In genomic region chr14:100072783-100073346, GRCh38 we compare ENCODE assay signal across 9 cellular contexts. TPM values are rescaled to one million over a fixed set of nuclear protein-coding genes. Genes with fewer than 3 reads are reported as not detected.
A peak's percentile ranks its signal among the peaks of the same experiment; 100 is the strongest.
DNase-seq lines count a peak whose midpoint lies in the region; ATAC-seq and TF ChIP-seq lines count a peak whose summit lies in the region.
"Had no signal": no experiment of that assay in that cellular context is flagged by ENCODE, and none has a peak within 500 bp of the region (broad histone marks: within the 10 kb centered on the region; RNA-seq: fewer than 3 reads in every experiment).

No MANE protein-coding gene starts in this region.

- H3K27me3 ChIP-seq in ascending aorta (no peaks in the 10 kb centered on the region), SJCRH30 (no peaks in the 10 kb centered on the region)
- H3K27me3 ChIP-seq: cardiac muscle cell had no signal

- DNase-seq in NB4 (ENCODE audit: low read depth) (peak; percentile 84), cerebellar nuclear complex (lab: John Stamatoyannopoulos, UW) (no peak), UCSD-AML1 (lab: John Stamatoyannopoulos, UW; ENCODE audit: unreplicated experiment) (no peak), ascending aorta (ENCODE audit: low spot score in 2 of 2) (no peak), SJCRH30 (no peak)
- DNase-seq in activated T-helper 2 cell treated with anti-CD3 and anti-CD28 coated beads, Interferon-gamma antibody, Interleukin-2, Interleukin-4, amounts not matched to agents 10 μg/mL and 5 μg/mL and 100 μg/mL, durations not matched to agents 14 hours and 24 hours and 36 hours (ENCODE audit: low spot score): no peak
- peak; percentile 57 to 81 (median 62) for DNase-seq in naive thymus-derived CD8-positive, alpha-beta T cell

- no peak for TF ChIP-seq CTCF in NB4 (IDR thresholded peaks at IDR 0.05; ENCODE audit: low read depth, low read length)
- TF ChIP-seq CTCF in ascending aorta (IDR thresholded peaks at IDR 0.05): no peak

- ATAC-seq in GM18907 (IDR thresholded peaks at IDR 0.05; ENCODE audit: unreplicated experiment): peak; percentile 31
- no peak for ATAC-seq in naive thymus-derived CD8-positive, alpha-beta T cell

- H3K36me3 Mint-ChIP-seq in activated T-helper 2 cell treated with anti-CD3 and anti-CD28 coated beads, Interferon-gamma antibody, Interleukin-2, Interleukin-4, amounts not matched to agents 10 μg/mL and 5 μg/mL and 100 μg/mL, durations not matched to agents 14 hours and 24 hours and 36 hours (ENCODE audit: low read depth): peaks cover 81% of the 10 kb centered on the region
- peaks cover 16 to 88% (median 48%) of the 10 kb centered on the region in 3 donors for H3K36me3 Mint-ChIP-seq in naive thymus-derived CD8-positive, alpha-beta T cell

- no peaks in the 10 kb centered on the region for H3K9me3 ChIP-seq in ascending aorta
- H3K9me3 ChIP-seq in SJCRH30 (replicated peaks): no peaks in the 10 kb centered on the region

- no peak for TF ChIP-seq POLR2A in NB4 (IDR thresholded peaks at IDR 0.05; ENCODE audit: extremely low read depth, insufficient read length)

- H3K4me1 Mint-ChIP-seq in activated T-helper 2 cell treated with anti-CD3 and anti-CD28 coated beads, Interferon-gamma antibody, Interleukin-2, Interleukin-4, amounts not matched to agents 10 μg/mL and 5 μg/mL and 100 μg/mL, durations not matched to agents 14 hours and 24 hours and 36 hours (ENCODE audit: low read depth): peaks cover 84% of the 10 kb centered on the region
- peaks cover 58 to 99% (median 93%) of the 10 kb centered on the region in 4 donors for H3K4me1 Mint-ChIP-seq in naive thymus-derived CD8-positive, alpha-beta T cell

- H3K4me3 ChIP-seq in NB4 (ENCODE audit: low read depth, low read length) (no peak overlapping the region), ascending aorta (no peak overlapping the region), SJCRH30 (no peak overlapping the region)
- H3K4me3 ChIP-seq: cardiac muscle cell had no signal

- H3K27ac ChIP-seq in ascending aorta (no peak overlapping the region), SJCRH30 (no peak overlapping the region)
- H3K27ac ChIP-seq: cardiac muscle cell had no signal

- H3K4me1 ChIP-seq in ascending aorta (no peaks in the 10 kb centered on the region), SJCRH30 (peaks cover 9% of the 10 kb centered on the region)

- intact Hi-C loops in activated T-helper 2 cell treated with anti-CD3 and anti-CD28 coated beads, Interferon-gamma antibody, Interleukin-2, Interleukin-4, amounts not matched to agents 10 μg/mL and 5 μg/mL and 100 μg/mL, durations not matched to agents 14 hours and 24 hours and 36 hours (cut with micrococcal nuclease): loop anchor here (1.0 kb wide), 3 partner anchors 8 to 35 kb away; partner anchors contain the start of gene EVL
- intact Hi-C loops in ascending aorta (cut with DNase I): no loop called here

- peak overlapping the region; percentile 95 for H3K27ac Mint-ChIP-seq in activated T-helper 2 cell treated with anti-CD3 and anti-CD28 coated beads, Interferon-gamma antibody, Interleukin-2, Interleukin-4, amounts not matched to agents 10 μg/mL and 5 μg/mL and 100 μg/mL, durations not matched to agents 14 hours and 24 hours and 36 hours
- peak overlapping the region; percentile 91 to 100 (median 98) for H3K27ac Mint-ChIP-seq in naive thymus-derived CD8-positive, alpha-beta T cell

- H3K27me3 Mint-ChIP-seq in activated T-helper 2 cell treated with anti-CD3 and anti-CD28 coated beads, Interferon-gamma antibody, Interleukin-2, Interleukin-4, amounts not matched to agents 10 μg/mL and 5 μg/mL and 100 μg/mL, durations not matched to agents 14 hours and 24 hours and 36 hours (ENCODE audit: low read depth): no peaks in the 10 kb centered on the region
- no peaks in the 10 kb centered on the region for H3K27me3 Mint-ChIP-seq in naive thymus-derived CD8-positive, alpha-beta T cell

- H3K36me3 ChIP-seq in ascending aorta: no peaks in the 10 kb centered on the region
- H3K36me3 ChIP-seq in SJCRH30: no peaks in the 10 kb centered on the region
- H3K36me3 ChIP-seq: cardiac muscle cell had no signal

- POLR2A ChIA-PET in naive thymus-derived CD8-positive, alpha-beta T cell (lab: Charles Lee): interaction anchor here (0.6 to 59.1 kb wide), 7 partner anchors 1 to 1736 kb away, joined by 3 to 2215 read pairs (median 5); partner anchors contain the start of gene EVL

- H3K4me3 Mint-ChIP-seq in activated T-helper 2 cell treated with anti-CD3 and anti-CD28 coated beads, Interferon-gamma antibody, Interleukin-2, Interleukin-4, amounts not matched to agents 10 μg/mL and 5 μg/mL and 100 μg/mL, durations not matched to agents 14 hours and 24 hours and 36 hours (ENCODE audit: low read depth): peak overlapping the region; percentile 72
- peak overlapping the region; percentile 75 to 98 (median 90) for H3K4me3 Mint-ChIP-seq in naive thymus-derived CD8-positive, alpha-beta T cell

- no peaks in the 10 kb centered on the region for H3K9me3 Mint-ChIP-seq in activated T-helper 2 cell treated with anti-CD3 and anti-CD28 coated beads, Interferon-gamma antibody, Interleukin-2, Interleukin-4, amounts not matched to agents 10 μg/mL and 5 μg/mL and 100 μg/mL, durations not matched to agents 14 hours and 24 hours and 36 hours
- no peaks in the 10 kb centered on the region for H3K9me3 Mint-ChIP-seq in naive thymus-derived CD8-positive, alpha-beta T cell

RNA-seq across cellular contexts. Expression of gene EVL, which starts 7.6 kb away (rescaled TPM):
- 255 TPM in 2 replicates for total RNA-seq in activated T-helper 2 cell treated with anti-CD3 and anti-CD28 coated beads, Interferon-gamma antibody, Interleukin-2, Interleukin-4, amounts not matched to agents 10 μg/mL and 5 μg/mL and 100 μg/mL, durations not matched to agents 14 hours and 24 hours and 36 hours
- 1,000 to 10,000 TPM; 1,491 to 1,493 TPM for total RNA-seq in naive thymus-derived CD8-positive, alpha-beta T cell
- 100 to 1,000 TPM; 111 to 153 (median 148) TPM for polyA plus RNA-seq in naive thymus-derived CD8-positive, alpha-beta T cell
- 11.7 TPM for total RNA-seq in ascending aorta
- 27.1 and 31.5 TPM in 2 replicates for total RNA-seq in SJCRH30 (2014; rRNA removed; shearing (Covaris generic))

Comparison
In these comparisons a context has a peak if more than half of its experiments do, and no peak if none do; other contexts are left out.
1. DNase-seq: peak in NB4 (single experiment) and naive thymus-derived CD8-positive, alpha-beta T cell (10 of 10); none in activated T-helper 2 cell treated with anti-CD3 and anti-CD28 coated beads, Interferon-gamma antibody, Interleukin-2, Interleukin-4, amounts not matched to agents 10 μg/mL and 5 μg/mL and 100 μg/mL, durations not matched to agents 14 hours and 24 hours and 36 hours (single experiment), cerebellar nuclear complex (0 of 2), UCSD-AML1 (single experiment), ascending aorta (0 of 2) and SJCRH30 (0 of 2).